Comparison of ENCODE assay signal across 28 cellular contexts in the genomic region with DNA sequence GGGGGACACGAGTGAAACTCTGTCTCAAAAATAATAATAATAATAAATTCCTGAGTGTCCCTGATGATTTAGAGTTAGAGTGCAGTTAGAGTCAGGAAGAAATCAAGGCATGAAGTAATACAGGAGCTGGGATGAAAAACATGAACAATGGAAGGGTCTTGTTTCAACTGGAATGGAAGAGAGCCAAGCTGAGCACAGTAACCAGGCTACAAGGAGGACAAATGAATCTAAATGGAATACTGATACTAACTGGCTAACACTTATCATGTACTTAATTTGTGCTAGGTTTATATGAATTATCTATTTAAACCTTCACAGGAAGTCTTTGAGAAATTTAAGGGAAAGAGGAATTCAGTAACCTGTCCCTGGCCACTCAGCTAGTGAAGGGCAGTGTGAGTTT.
"Had no signal": no experiment of that assay in that cellular context is flagged by ENCODE, and none has a peak within 500 bp of the region (broad histone marks: within the 10 kb centered on the region; RNA-seq: fewer than 3 reads in every experiment).

No MANE protein-coding gene starts in this region.

- FAIRE-seq: colon, endometrium, keratinocyte had no signal

- H3K4me1 ChIP-seq: breast epithelium, neural progenitor cell, parathyroid adenoma, upper lobe of left lung, vagina had no signal

- H3K4me3 ChIP-seq: breast epithelium, gastrocnemius medialis, hepatocyte, neural progenitor cell, skin epidermis, upper lobe of left lung, vagina had no signal

- H3K9me3 ChIP-seq: breast epithelium, gastrocnemius medialis, upper lobe of left lung, vagina had no signal

- H3K79me2 ChIP-seq: hepatocyte had no signal

- ATAC-seq: activated CD8-positive, alpha-beta T cell treated with anti-CD3 and anti-CD28 coated beads for 36 hours; activated naive CD4-positive, alpha-beta T cell treated with anti-CD3 and anti-CD28 coated beads, Interleukin-2, amount 50 U/mL, for 72 hours; gastrocnemius medialis; left cardiac atrium; sciatic nerve; stimulated activated naive CD8-positive, alpha-beta T cell treated with anti-CD3 and anti-CD28 coated beads, Interleukin-15, Interleukin-2, amounts not matched to agents 100 U/mL and 50 U/mL, for 24 hours had no signal

- H3K27ac ChIP-seq: breast epithelium, gastrocnemius medialis, hepatocyte, neural progenitor cell, parathyroid adenoma, skin epidermis, upper lobe of left lung, vagina had no signal

- DNase-seq: activated B cell treated with CpG ODN at 0.5 μM for 24 hours; activated CD4-positive, alpha-beta T cell treated with anti-CD3 and anti-CD28 coated beads, Interleukin-2, amount 50 U/mL, for 1 hour; activated CD8-positive, alpha-beta T cell treated with anti-CD3 and anti-CD28 coated beads for 36 hours; activated T-cell treated with anti-CD3 and anti-CD28 coated beads, Interleukin-2, amount 50 U/mL, for 48 hours; central memory CD4-positive, alpha-beta T cell; dermis blood vessel endothelial cell; effector CD8-positive, alpha-beta T cell; gastrocnemius medialis; left cardiac atrium; mammary epithelial cell; naive B cell; occipital lobe; stimulated activated CD4-positive, alpha-beta T cell treated with anti-CD3 and anti-CD28 coated beads, Interleukin-12 subunit alpha, Interleukin-12 subunit beta, amount 100 ng/mL, for 4 hours; stimulated activated CD4-positive, alpha-beta T cell treated with anti-CD3 and anti-CD28 coated beads, Interleukin-4, amount 100 ng/mL, for 1 hour; stimulated activated naive CD8-positive, alpha-beta T cell treated with anti-CD3 and anti-CD28 coated beads, Interleukin-15, Interleukin-2, amounts not matched to agents 100 U/mL and 50 U/mL, for 24 hours; T-helper 1 cell; upper lobe of left lung had no signal

- H3K36me3 ChIP-seq: breast epithelium, gastrocnemius medialis, neural progenitor cell, upper lobe of left lung, vagina had no signal

- H2AFZ ChIP-seq: hepatocyte, neural progenitor cell, parathyroid adenoma had no signal

- H3K9ac ChIP-seq: neural progenitor cell, parathyroid adenoma had no signal

- H3K4me2 ChIP-seq: hepatocyte, neural progenitor cell had no signal

- H3K27me3 ChIP-seq: breast epithelium, gastrocnemius medialis, hepatocyte, neural progenitor cell, upper lobe of left lung, vagina had no signal
